Comparison of ENCODE assay signal across 23 cellular contexts in genomic region chr5:54298947-54299346, GRCh38. TPM values are rescaled to one million over a fixed set of nuclear protein-coding genes. Genes with fewer than 3 reads are reported as not detected.
DNase-seq lines count a peak whose midpoint lies in the region; ATAC-seq, FAIRE-seq and TF ChIP-seq lines count a peak whose summit lies in the region.
"Had no signal": no experiment of that assay in that cellular context is flagged by ENCODE, and none has a peak within 500 bp of the region (broad histone marks: within the 10 kb centered on the region; RNA-seq: fewer than 3 reads in every experiment).

No MANE protein-coding gene starts in this region.

- no peaks in the 10 kb centered on the region for H3K27me3 ChIP-seq in K562 (ENCODE audit: control insufficient read depth in 2 of 2, insufficient read depth in 2 of 2, low read length in 2 of 2)
- no peaks in the 10 kb centered on the region for H3K27me3 ChIP-seq in esophagus muscularis mucosa
- H3K27me3 ChIP-seq in right lobe of liver = no peaks in the 10 kb centered on the region
- H3K27me3 ChIP-seq: BLaER1 treated with 17β-estradiol and CSF1 and Interleukin-3, amounts not matched to agents 10 nM and 100 nM had no signal

- H3K27ac ChIP-seq in HEK293 (ENCODE audit: extremely low read depth, low read depth, low read length) = no peak overlapping the region
- H3K27ac ChIP-seq in VCaP = peak overlapping the region; percentile 91; the same call in 1 of the 2 replicates
- H3K27ac ChIP-seq in K562 (ENCODE audit: extremely low read depth, low read depth, low read length) = no peak overlapping the region
- H3K27ac ChIP-seq in esophagus muscularis mucosa (replicated peaks in 1 of 4) = no peak overlapping the region
- H3K27ac ChIP-seq in right lobe of liver = no peak overlapping the region
- H3K27ac ChIP-seq: 22Rv1; A549; BLaER1 treated with 17β-estradiol and CSF1 and Interleukin-3, amounts not matched to agents 10 nM and 100 nM; C4-2B had no signal

- H3K4me1 ChIP-seq in HEK293 (ENCODE audit: control insufficient read depth, insufficient read depth, low read length) = peaks cover 20% of the 10 kb centered on the region
- H3K4me1 ChIP-seq in K562 (replicated peaks in 1 of 2; ENCODE audit: control insufficient read depth in 2 of 2, insufficient read depth in 2 of 2, low read length in 2 of 2) = peaks cover 16 to 35% of the 10 kb centered on the region in 2 experiments
- H3K4me1 ChIP-seq in esophagus muscularis mucosa = peaks cover 35 to 42% (median 37%) of the 10 kb centered on the region in 4 donors
- H3K4me1 ChIP-seq in right lobe of liver = peaks cover 0 to 9% (median 4%) of the 10 kb centered on the region in 4 donors
- H3K4me1 ChIP-seq: A549 had no signal

- H3K9ac ChIP-seq in K562 (ENCODE audit: insufficient read depth in 1 of 2, low read depth in 2 of 2, low read length in 2 of 2) = no peak overlapping the region
- H3K9ac ChIP-seq: BLaER1 treated with 17β-estradiol and CSF1 and Interleukin-3, amounts not matched to agents 10 nM and 100 nM had no signal

- H3K9me3 ChIP-seq in HEK293 (ENCODE audit: control insufficient read depth, insufficient read depth, low read depth, low read length) (no peaks in the 10 kb centered on the region), K562 (replicated peaks; ENCODE audit: control insufficient read depth, insufficient read depth, low read depth, low read length) (no peaks in the 10 kb centered on the region), esophagus muscularis mucosa (no peaks in the 10 kb centered on the region), right lobe of liver (no peaks in the 10 kb centered on the region)
- H3K9me3 ChIP-seq: A549 had no signal

- ATAC-seq in K562 (no peak), right lobe of liver (no peak)
- no peak for ATAC-seq in activated naive CD4-positive, alpha-beta T cell treated with anti-CD3 and anti-CD28 coated beads, Interleukin-2, amount 50 U/mL, for 72 hours
- ATAC-seq: A549; CD8-positive, alpha-beta T cell had no signal

- no peak for TF ChIP-seq RAD21 in K562 (CRISPR knock-in tag; conservative IDR thresholded peaks at IDR 0.05 in 1 of 2, IDR thresholded peaks at IDR 0.05 in 1 of 2)

- DNase-seq in K562 (ENCODE audit: extremely low read depth in 1 of 4, low spot score in 3 of 4) = no peak
- DNase-seq in esophagus muscularis mucosa (ENCODE audit: extremely low spot score) = peak; percentile 14
- DNase-seq in activated naive CD4-positive, alpha-beta T cell treated with anti-CD3 and anti-CD28 coated beads, Interleukin-2, amount 50 U/mL, for 72 hours (ENCODE audit: low spot score in 2 of 2) = no peak
- no peak for DNase-seq in DMS153 treated with DMSO at 0.1 percent for 48 hours (lab: John Stamatoyannopoulos, UW; ENCODE audit: unreplicated experiment)
- DNase-seq in GM13976 (ENCODE audit: low spot score) = no peak
- DNase-seq in right lobe of liver = no peak
- DNase-seq: AML-193; CD4-positive, alpha-beta T cell; CD8-positive, alpha-beta T cell; DMS 273 treated with DMSO at 0.1 percent for 48 hours; DMS153; DMS79 treated with DMSO at 0.1 percent for 48 hours; GF-D8 had no signal

- TF ChIP-seq CTCF in HEK293 (tag by site-specific recombination; IDR thresholded peaks at IDR 0.05) (no peak), VCaP (conservative IDR thresholded peaks at IDR 0.05) (no peak), K562 (IDR thresholded peaks at IDR 0.05 in 2 of 3, conservative IDR thresholded peaks at IDR 0.05 in 1 of 3; ENCODE audit: insufficient read depth in 2 of 3, low read depth in 1 of 3, low read length in 3 of 3) (no peak), esophagus muscularis mucosa (IDR thresholded peaks at IDR 0.05) (no peak), GM13976 (IDR thresholded peaks at IDR 0.05; ENCODE audit: borderline replicate concordance, control extremely low read depth, extremely low read depth, insufficient read depth, missing control alignments) (no peak), right lobe of liver (IDR thresholded peaks at IDR 0.05) (no peak)

- TF ChIP-seq POLR2A in K562 (conservative IDR thresholded peaks at IDR 0.05) (no peak), esophagus muscularis mucosa (IDR thresholded peaks at IDR 0.05; ENCODE audit: low read depth) (no peak), right lobe of liver (IDR thresholded peaks at IDR 0.05) (no peak)

- TF ChIP-seq EP300 in K562 (IDR thresholded peaks at IDR 0.05; ENCODE audit: low read length) (no peak), esophagus muscularis mucosa (IDR thresholded peaks at IDR 0.05) (no peak)

- no peak overlapping the region for H3K4me2 ChIP-seq in K562 (ENCODE audit: insufficient read depth, low read length)
- H3K4me2 ChIP-seq: A549 had no signal

- H4K20me1 ChIP-seq in K562 (replicated peaks; ENCODE audit: control insufficient read depth, insufficient read depth, low read length) = peaks cover 38% of the 10 kb centered on the region

- FAIRE-seq in K562 (lab: Jason Lieb, UNC) = no peak
- FAIRE-seq: A549, G401.6, GM12891, GM18507 had no signal

- H3K27ac Mint-ChIP-seq in activated naive CD4-positive, alpha-beta T cell treated with anti-CD3 and anti-CD28 coated beads, Interleukin-2, amount 50 U/mL, for 72 hours = no peak overlapping the region
- H3K27ac Mint-ChIP-seq: B cell; CD4-positive, alpha-beta T cell; CD8-positive, alpha-beta T cell had no signal

- intact Hi-C loops in K562 (cut with micrococcal nuclease) (no loop called here), esophagus muscularis mucosa (cut with DNase I) (no loop called here), right lobe of liver (cut with DNase I) (no loop called here)

- no TSS peak for BruUV-seq in K562 (replicated peaks; lab: Mats Ljungman, UMichigan)

- 93% methylated on average over 4 of the region's 5 CpGs for WGBS in K562 (ENCODE audit: insufficient coverage, low coverage, missing lambda C conversion rate)
- 99% methylated on average over 5 of the region's 5 CpGs for WGBS in esophagus muscularis mucosa
- 95% methylated on average over 2 of the region's 5 CpGs for WGBS in right lobe of liver (ENCODE audit: insufficient coverage, low coverage, low lambda C conversion rate, missing lambda C conversion rate)

- in situ Hi-C loops in K562 (cut with MboI) = no loop called here
- in situ Hi-C loops in GM13976 (cut with MboI; ENCODE audit: low sequenced_read_pairs, unreplicated experiment) = no loop called here

- H2AFZ ChIP-seq in K562 (ENCODE audit: low read depth, low read length) = no peak overlapping the region

- H3K36me3 ChIP-seq in HEK293 (ENCODE audit: control insufficient read depth in 2 of 2, insufficient read depth in 1 of 2, low read length in 2 of 2) = no peaks in the 10 kb centered on the region
- peaks cover under 1% of the 10 kb centered on the region; the same call in 2 of the 3 replicates for H3K36me3 ChIP-seq in K562 (ENCODE audit: control insufficient read depth, insufficient read depth, low read length)
- no peaks in the 10 kb centered on the region for H3K36me3 ChIP-seq in esophagus muscularis mucosa
- no peaks in the 10 kb centered on the region for H3K36me3 ChIP-seq in right lobe of liver

- POLR2A ChIA-PET in HEK293 (lab: Yijun Ruan, JAX) = interaction anchor here (0.6 to 2.2 kb wide), 2 partner anchors 12 to 89 kb away, joined by 3 to 8 read pairs; partner anchors contain the start of gene ARL15
- POLR2A ChIA-PET in K562 (lab: Yijun Ruan, JAX) = interaction anchor here (0.7 to 2.6 kb wide), 2 partner anchors 12 to 185 kb away, joined by 3 to 22 read pairs; partner anchors contain the start of gene ARL15

- CTCF ChIA-PET in HEK293 (lab: Yijun Ruan, JAX) = no interaction called here
- CTCF ChIA-PET in K562 (lab: Yijun Ruan, JAX; ENCODE audit: low intra/inter-chr PET ratio) = no interaction called here

- H3K9me1 ChIP-seq in K562 (ENCODE audit: control insufficient read depth, insufficient read depth, low read length) = peaks cover 3% of the 10 kb centered on the region

- no peaks in the 10 kb centered on the region for H3K36me3 Mint-ChIP-seq in activated naive CD4-positive, alpha-beta T cell treated with anti-CD3 and anti-CD28 coated beads, Interleukin-2, amount 50 U/mL, for 72 hours
- H3K36me3 Mint-ChIP-seq: CD8-positive, alpha-beta T cell had no signal

- no peaks in the 10 kb centered on the region for H3K9me3 Mint-ChIP-seq in activated naive CD4-positive, alpha-beta T cell treated with anti-CD3 and anti-CD28 coated beads, Interleukin-2, amount 50 U/mL, for 72 hours
- H3K9me3 Mint-ChIP-seq: CD4-positive, alpha-beta T cell; CD8-positive, alpha-beta T cell had no signal

- H3K4me3 ChIP-seq in HEK293 (ENCODE audit: low read depth, low read length) (no peak overlapping the region), K562 (no peak overlapping the region), esophagus muscularis mucosa (no peak overlapping the region), right lobe of liver (no peak overlapping the region)
- H3K4me3 ChIP-seq: A549; BLaER1 treated with 17β-estradiol and CSF1 and Interleukin-3, amounts not matched to agents 10 nM and 100 nM had no signal

- H3K79me2 ChIP-seq in K562 (ENCODE audit: control insufficient read depth, insufficient read depth, low read length) = peaks cover 98% of the 10 kb centered on the region

TF ChIP-seq in HEK293, 187 proteins besides CTCF, POLR2A, EP300 and RAD21 (continues in another document):
- peak; percentile 80; the same call in 1 of the 2 replicates for TF ChIP-seq ZNF121 (tag by site-specific recombination; IDR thresholded peaks at IDR 0.05)

TF ChIP-seq in K562, 482 proteins besides CTCF, POLR2A, EP300 and RAD21 (continues in another document):
- TF ChIP-seq RBM25 (IDR thresholded peaks at IDR 0.05; ENCODE audit: low read depth, low read length, severe bottlenecking) = peak; percentile 27

RNA-seq across cellular contexts. Expression of gene ARL15, which starts 11.4 kb away (rescaled TPM):
- 218 and 235 TPM in 2 replicates for total RNA-seq in K562 (2011; cell fraction: chromatin; rRNA removed; ENCODE audit: low replicate concordance)
- total RNA-seq in K562 (2011; cell fraction: nucleolus; rRNA removed) = 124 and 166 TPM in 2 replicates
- 179 and 212 TPM in 2 replicates for total RNA-seq in K562 (2011; cell fraction: nucleoplasm; rRNA removed)
- 45.9 and 46.7 TPM in 2 replicates for total RNA-seq in K562 (2014; rRNA removed)
- total RNA-seq in K562 (2014; rRNA removed; fragmentation: Illumina TruSeq; extraction: Trizol) = 64.0 and 71.2 TPM in 2 replicates
- total RNA-seq in K562 (2015; rRNA removed; fragmentation: Illumina TruSeq; extraction: Trizol) = 40.0 and 46.1 TPM in 2 replicates
- 54.1 and 58.7 TPM in 2 replicates for total RNA-seq in K562 (2021)
- polyA plus RNA-seq in K562 (2011; rRNA removed) = 59.5 and 60.1 TPM in 2 replicates
- polyA plus RNA-seq in K562 (2011; cell fraction: cytosol; rRNA removed) = 24.8 and 46.7 TPM in 2 replicates
- polyA plus RNA-seq in K562 (2011; cell fraction: nucleus; rRNA removed) = 29.3 and 46.0 TPM in 2 replicates
- 45.4 and 47.0 TPM in 2 replicates for polyA plus RNA-seq in K562 (2012)
- polyA plus RNA-seq in K562 (2014; fragmentation: Illumina TruSeq; extraction: Trizol) = 71.8 and 80.4 TPM in 2 replicates
- 10 to 100 TPM; 18.5 to 22.4 TPM for polyA plus RNA-seq in K562 (2014; fragmentation: Nextera tagmentation; extraction: Ambion mirVana)
- polyA plus RNA-seq in K562 (2014; rRNA removed) = 57.0 and 60.0 TPM in 2 replicates
- 135 and 180 TPM in 2 replicates for polyA minus RNA-seq in K562 (2011; rRNA and poly(A)+ RNA removed)
- polyA minus RNA-seq in K562 (2011; cell fraction: cytosol; rRNA and poly(A)+ RNA removed) = 39.2 and 48.3 TPM in 2 replicates
- 201 and 315 TPM in 2 replicates for polyA minus RNA-seq in K562 (2011; cell fraction: nucleus; rRNA and poly(A)+ RNA removed)
- 10 to 100 TPM; 11.6 to 21.6 (median 16.5) TPM for total RNA-seq in esophagus muscularis mucosa
- 10 to 100 TPM in 1 of 2 donors, 1 to 10 TPM in 1; 7.1 to 10.2 TPM for total RNA-seq in activated naive CD4-positive, alpha-beta T cell treated with anti-CD3 and anti-CD28 coated beads, Interleukin-2, amount 50 U/mL, for 72 hours
- 10 to 100 TPM in 2 of 6 experiments, 1 to 10 TPM in 4; 6.3 to 16.5 (median 9.6) TPM for total RNA-seq in right lobe of liver

Comparison
In these comparisons a context has a peak if more than half of its experiments do, and no peak if none do; other contexts are left out.
1. Of the 44 proteins assayed by ChIP-seq in both K562 and HEK293: peak only in K562: none; only in HEK293: none; in both: ZNF121; in neither: 43.